Comparison of ENCODE assay signal across 19 cellular contexts in genomic region chr17:76476736-76477135, GRCh38. TPM values are rescaled to one million over a fixed set of nuclear protein-coding genes. Genes with fewer than 3 reads are reported as not detected.
DNase-seq lines count a peak whose midpoint lies in the region; ATAC-seq and TF ChIP-seq lines count a peak whose summit lies in the region.
"Had no signal": no experiment of that assay in that cellular context is flagged by ENCODE, and none has a peak within 500 bp of the region (broad histone marks: within the 10 kb centered on the region; RNA-seq: fewer than 3 reads in every experiment).

No MANE protein-coding gene starts in this region.

- H3K9me3 ChIP-seq in right atrium auricular region (no peaks in the 10 kb centered on the region), neuronal stem cell (replicated peaks in 1 of 2; ENCODE audit: control insufficient read depth in 2 of 2, insufficient read depth in 1 of 2, low read depth in 1 of 2, low read length in 2 of 2) (peaks cover 0 to 2% of the 10 kb centered on the region in 2 donors)
- H3K9me3 ChIP-seq: HAP-1 had no signal

- CTCF ChIA-PET in activated B cell treated with CpG ODN at 0.5 μM for 24 hours (lab: Charles Lee): interaction anchor here (1.5 to 2.6 kb wide), 3 partner anchors 10 to 23 kb away, joined by 4 to 14 read pairs (median 5); partner anchors contain the start of gene AANAT

- no peak overlapping the region for H4K91ac ChIP-seq in neuronal stem cell (ENCODE audit: low read depth, low read length, poor library complexity)

- WGBS in neuronal stem cell (ENCODE audit: extremely low coverage in 2 of 2, insufficient read length in 2 of 2, insufficient replicate concordance in 1 of 2), 2 donors: no CpG with 5 or more reads among the region's 20 CpGs

- DNase-seq in Right ventricle myocardium inferior (ENCODE audit: missing footprints): peak; percentile 58
- DNase-seq in right atrium auricular region (ENCODE audit: low spot score): no peak
- no peak for DNase-seq in activated B cell treated with CpG ODN at 0.5 μM for 24 hours
- DNase-seq in neuronal stem cell (ENCODE audit: low spot score): no peak
- DNase-seq in substantia nigra (lab: John Stamatoyannopoulos, UW): no peak
- DNase-seq in NCI-H748 (lab: John Stamatoyannopoulos, UW; ENCODE audit: unreplicated experiment): no peak
- DNase-seq in NCI-H510A treated with DMSO at 0.1 percent for 48 hours (lab: John Stamatoyannopoulos, UW): no peak
- DNase-seq: C1 segment of cervical spinal cord; Calu3; CD4-positive, alpha-beta T cell; DMS79; HFFc6; IMR-90 had no signal

- H3K4me3 ChIP-seq in right atrium auricular region (no peak overlapping the region), neuronal stem cell (ENCODE audit: low read length in 2 of 2) (no peak overlapping the region)
- H3K4me3 ChIP-seq: HAP-1 had no signal

- H3K23ac ChIP-seq in neuronal stem cell (ENCODE audit: low read depth, low read length, poor library complexity): peak overlapping the region; percentile 85

- H2AK5ac ChIP-seq in neuronal stem cell (ENCODE audit: low read depth, low read length): peak overlapping the region; percentile 81

- H3K27ac ChIP-seq in right atrium auricular region: no peak overlapping the region
- no peak overlapping the region for H3K27ac ChIP-seq in neuronal stem cell (replicated peaks; ENCODE audit: low read length)
- H3K27ac ChIP-seq in substantia nigra (ENCODE audit: low read depth, low read length, poor library complexity, severe bottlenecking): peak overlapping the region; percentile 49
- H3K27ac ChIP-seq: 22Rv1, HL-60 had no signal

- no peaks in the 10 kb centered on the region for H3K27me3 Mint-ChIP-seq in activated B cell treated with CpG ODN at 0.5 μM for 24 hours
- H3K27me3 Mint-ChIP-seq: CD4-positive, alpha-beta T cell had no signal

- no peak overlapping the region for H3K4ac ChIP-seq in neuronal stem cell (ENCODE audit: low read length)

- ATAC-seq in Right ventricle myocardium inferior (no peak), activated B cell treated with CpG ODN at 0.5 μM for 24 hours (ENCODE audit: low read depth) (no peak), HG03457 (IDR thresholded peaks at IDR 0.05; ENCODE audit: unreplicated experiment) (no peak)

- no peak for TF ChIP-seq CTCF in right atrium auricular region (IDR thresholded peaks at IDR 0.05)
- no peak for TF ChIP-seq CTCF in activated B cell treated with CpG ODN at 0.5 μM for 24 hours (IDR thresholded peaks at IDR 0.05)

- H3K18ac ChIP-seq in neuronal stem cell (ENCODE audit: low read length): peak overlapping the region; percentile 64

- H3K9me3 Mint-ChIP-seq in activated B cell treated with CpG ODN at 0.5 μM for 24 hours: no peaks in the 10 kb centered on the region
- H3K9me3 Mint-ChIP-seq: CD4-positive, alpha-beta T cell; HFFc6 had no signal

- no peak overlapping the region for H3K9ac ChIP-seq in neuronal stem cell (ENCODE audit: low read depth, low read length, poor library complexity)

- no peak overlapping the region for H2AFZ ChIP-seq in neuronal stem cell (ENCODE audit: low read length)

- peak overlapping the region; percentile 18 for H3K27ac Mint-ChIP-seq in activated B cell treated with CpG ODN at 0.5 μM for 24 hours
- H3K27ac Mint-ChIP-seq: CD4-positive, alpha-beta T cell; HFFc6 had no signal

- H2BK12ac ChIP-seq in neuronal stem cell (ENCODE audit: low read length): no peak overlapping the region

- H4K8ac ChIP-seq in neuronal stem cell (ENCODE audit: low read depth, low read length): no peak overlapping the region

- peaks cover 1% of the 10 kb centered on the region for H3K79me1 ChIP-seq in neuronal stem cell (ENCODE audit: low read depth, low read length)

- no peak overlapping the region for H2BK15ac ChIP-seq in neuronal stem cell (ENCODE audit: low read length)

- POLR2A ChIA-PET in activated B cell treated with CpG ODN at 0.5 μM for 24 hours (lab: Charles Lee): interaction anchor here (0.8 to 24.4 kb wide), 4 partner anchors 10 to 205 kb away, joined by 4 to 769 read pairs (median 7); partner anchors contain the start of genes AANAT and RHBDF2

- peaks cover 0 to 7% of the 10 kb centered on the region in 2 donors for H3K4me1 ChIP-seq in right atrium auricular region
- H3K4me1 ChIP-seq in neuronal stem cell (ENCODE audit: control insufficient read depth in 2 of 2, insufficient read depth in 1 of 2, low read depth in 1 of 2, low read length in 2 of 2): peaks cover 10 to 11% of the 10 kb centered on the region in 2 donors

- H3K4me2 ChIP-seq in neuronal stem cell (ENCODE audit: insufficient read depth, low read length, poor library complexity, severe bottlenecking): no peak overlapping the region

- no peaks in the 10 kb centered on the region for H3K27me3 ChIP-seq in right atrium auricular region
- H3K27me3 ChIP-seq in neuronal stem cell (ENCODE audit: control insufficient read depth in 3 of 3, insufficient read depth in 3 of 3, low read depth in 1 of 3, low read length in 3 of 3): peaks cover 0 to 24% (median 0%) of the 10 kb centered on the region in 3 experiments

- intact Hi-C loops in Right ventricle myocardium inferior (cut with DNase I): no loop called here
- intact Hi-C loops in activated B cell treated with CpG ODN at 0.5 μM for 24 hours (cut with micrococcal nuclease): no loop called here

- H3K36me3 ChIP-seq in right atrium auricular region (peaks cover 14% of the 10 kb centered on the region), neuronal stem cell (replicated peaks in 1 of 2; ENCODE audit: control insufficient read depth in 2 of 2, insufficient read depth in 2 of 2, low read length in 2 of 2) (peaks cover 0 to 2% of the 10 kb centered on the region in 2 donors)

- peak overlapping the region; percentile 38 for H3K14ac ChIP-seq in neuronal stem cell (ENCODE audit: low read length)

- H2BK5ac ChIP-seq in neuronal stem cell (ENCODE audit: low read length): no peak overlapping the region

- H3K4me1 Mint-ChIP-seq in activated B cell treated with CpG ODN at 0.5 μM for 24 hours: peaks cover 43% of the 10 kb centered on the region

- peak overlapping the region; percentile 72 for H2BK120ac ChIP-seq in neuronal stem cell (ENCODE audit: low read depth, low read length)

- peaks cover 76% of the 10 kb centered on the region for H3K36me3 Mint-ChIP-seq in activated B cell treated with CpG ODN at 0.5 μM for 24 hours (ENCODE audit: low read depth)

- no peak overlapping the region for H3K4me3 Mint-ChIP-seq in activated B cell treated with CpG ODN at 0.5 μM for 24 hours
- H3K4me3 Mint-ChIP-seq: CD4-positive, alpha-beta T cell; HFFc6 had no signal

RNA-seq across cellular contexts. Expression of gene AANAT, which starts 9.3 kb away (rescaled TPM):
- total RNA-seq in Right ventricle myocardium inferior (not detected), right atrium auricular region (not detected), activated B cell treated with CpG ODN at 0.5 μM for 24 hours (0.55 TPM in 1 of 2 replicates, not detected in the other)
- polyA plus RNA-seq in neuronal stem cell (2013, experiment 1 of 2): 0.13 TPM
- not detected for polyA plus RNA-seq in neuronal stem cell (2013, experiment 2 of 2)
- total RNA-seq: A673, Calu3, H1, IMR-90 had no signal

RNA-seq across cellular contexts. Expression of gene UBE2O, which starts 23.8 kb away (rescaled TPM):
- total RNA-seq in Right ventricle myocardium inferior (35.4 TPM), right atrium auricular region (10 to 100 TPM; 19.5 to 21.8 TPM), activated B cell treated with CpG ODN at 0.5 μM for 24 hours (39.0 and 40.3 TPM in 2 replicates)
- polyA plus RNA-seq in neuronal stem cell (2013, experiment 1 of 2): 17.1 TPM
- 16.9 TPM for polyA plus RNA-seq in neuronal stem cell (2013, experiment 2 of 2)

RNA-seq across cellular contexts. Expression of gene RHBDF2, which starts 24.5 kb away (rescaled TPM):
- 17.9 TPM for total RNA-seq in Right ventricle myocardium inferior
- total RNA-seq in right atrium auricular region: 10 to 100 TPM; 13.6 to 14.8 TPM
- 150 and 189 TPM in 2 replicates for total RNA-seq in activated B cell treated with CpG ODN at 0.5 μM for 24 hours
- 2.4 TPM for polyA plus RNA-seq in neuronal stem cell (2013, experiment 1 of 2)
- polyA plus RNA-seq in neuronal stem cell (2013, experiment 2 of 2): 2.3 TPM
